Comparison of ENCODE assay signal across 29 cellular contexts in the genomic region with DNA sequence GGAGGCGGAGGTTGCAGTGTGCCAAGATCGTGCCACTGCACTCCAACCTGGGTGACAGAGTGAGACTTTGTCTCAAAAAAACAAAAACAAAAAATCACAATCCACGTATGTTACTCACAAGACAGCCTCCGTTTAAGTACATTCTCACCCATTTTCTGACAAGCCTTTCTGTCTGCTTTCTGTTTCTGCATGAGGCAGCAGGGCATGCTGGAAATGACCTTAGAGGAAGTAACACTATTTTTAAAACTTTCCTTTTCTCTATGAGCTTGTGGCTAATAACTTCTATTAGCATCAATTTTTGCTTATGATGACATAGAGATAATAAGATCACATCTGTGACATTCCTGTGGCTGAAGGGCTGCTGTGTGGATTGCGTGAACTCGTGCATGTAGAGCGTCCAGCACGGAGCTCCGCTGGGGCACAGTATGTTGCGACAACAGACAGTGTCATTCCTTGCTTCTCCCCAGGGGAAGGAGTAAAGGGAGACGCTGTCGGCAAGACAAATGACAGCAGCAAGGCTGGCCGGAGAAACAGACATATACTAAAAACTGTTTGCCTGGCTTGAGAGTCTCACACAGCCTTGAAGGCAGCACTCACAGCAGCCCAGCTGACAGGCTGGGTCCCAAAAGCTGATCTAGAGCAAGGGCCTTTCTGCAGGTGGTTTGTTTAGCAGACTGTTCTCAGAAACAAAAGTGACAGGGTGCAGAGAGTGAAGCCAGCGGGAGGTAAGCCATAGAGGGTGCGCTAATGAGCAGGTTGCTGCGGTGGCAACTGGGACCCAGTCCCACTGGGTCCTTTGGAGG. TPM values are rescaled to one million over a fixed set of nuclear protein-coding genes. Genes with fewer than 3 reads are reported as not detected.
DNase-seq lines count a peak whose midpoint lies in the region; ATAC-seq and TF ChIP-seq lines count a peak whose summit lies in the region.
"Had no signal": no experiment of that assay in that cellular context is flagged by ENCODE, and none has a peak within 500 bp of the region (broad histone marks: within the 10 kb centered on the region; RNA-seq: fewer than 3 reads in every experiment).

No MANE protein-coding gene starts in this region.

- H3K36me3 Mint-ChIP-seq in stimulated activated memory B cell treated with anti-CD40 and anti-IgM and Interleukin-4, amounts not matched to agents 10 μg/mL and 1 μg/mL and 100 μg/mL, for 72 hours: no peaks in the 10 kb centered on the region
- H3K36me3 Mint-ChIP-seq: activated naive CD8-positive, alpha-beta T cell treated with anti-CD3 and anti-CD28 coated beads, Interleukin-2, amount 10 ng/mL, durations not matched to agents 7 days and 5 days had no signal

- no peaks in the 10 kb centered on the region for H4K20me1 ChIP-seq in SK-N-SH (ENCODE audit: insufficient read depth)

- POLR2A ChIA-PET in SK-N-SH (lab: Yijun Ruan, JAX): no interaction called here

- peak overlapping the region; percentile 17 for H3K27ac Mint-ChIP-seq in stimulated activated memory B cell treated with anti-CD40 and anti-IgM and Interleukin-4, amounts not matched to agents 10 μg/mL and 1 μg/mL and 100 μg/mL, for 72 hours
- H3K27ac Mint-ChIP-seq: activated CD8-positive, alpha-beta T cell treated with anti-CD3 and anti-CD28 coated beads for 36 hours; activated naive CD8-positive, alpha-beta T cell treated with anti-CD3 and anti-CD28 coated beads, Interleukin-2, amount 10 ng/mL, durations not matched to agents 7 days and 5 days; GM23338; HFFc6 had no signal

- peak overlapping the region; percentile 23 for H3K4me3 Mint-ChIP-seq in stimulated activated memory B cell treated with anti-CD40 and anti-IgM and Interleukin-4, amounts not matched to agents 10 μg/mL and 1 μg/mL and 100 μg/mL, for 72 hours
- H3K4me3 Mint-ChIP-seq: activated CD8-positive, alpha-beta T cell treated with anti-CD3 and anti-CD28 coated beads for 36 hours; activated naive CD8-positive, alpha-beta T cell treated with anti-CD3 and anti-CD28 coated beads, Interleukin-2, amount 10 ng/mL, durations not matched to agents 7 days and 5 days; central memory CD8-positive, alpha-beta T cell; GM23338; HFFc6 had no signal

- H3K27me3 Mint-ChIP-seq in stimulated activated memory B cell treated with anti-CD40 and anti-IgM and Interleukin-4, amounts not matched to agents 10 μg/mL and 1 μg/mL and 100 μg/mL, for 72 hours: no peaks in the 10 kb centered on the region

- ATAC-seq in SK-N-SH treated with all-trans-retinoic acid at 6 μM for 48 hours (no peak), HG03520 (IDR thresholded peaks at IDR 0.05; ENCODE audit: unreplicated experiment) (peak; percentile 63), HG03108 (IDR thresholded peaks at IDR 0.05; ENCODE audit: unreplicated experiment) (no peak)
- ATAC-seq in stimulated activated memory B cell treated with anti-CD40 and anti-IgM and Interleukin-4, amounts not matched to agents 10 μg/mL and 1 μg/mL and 100 μg/mL, for 72 hours: no peak
- ATAC-seq: activated CD8-positive, alpha-beta T cell treated with anti-CD3 and anti-CD28 coated beads for 36 hours; GM23338; heart right ventricle; left cardiac atrium had no signal

- no peaks in the 10 kb centered on the region for H3K79me2 ChIP-seq in SK-N-SH (ENCODE audit: insufficient read depth)

- H3K4me1 ChIP-seq in SK-N-SH (ENCODE audit: control insufficient read depth in 1 of 2, insufficient read depth in 2 of 2, low read depth in 1 of 2, low read length in 1 of 2) (no peaks in the 10 kb centered on the region), SJCRH30 (no peaks in the 10 kb centered on the region)
- H3K4me1 ChIP-seq: heart right ventricle had no signal

- TF ChIP-seq RAD21 in SK-N-SH (IDR thresholded peaks at IDR 0.05; ENCODE audit: low read length): no peak

- DNase-seq in SK-N-SH: no peak
- peak; percentile 0 for DNase-seq in choroid plexus epithelial cell (ENCODE audit: low read depth)
- no peak for DNase-seq in activated CD4-positive, alpha-beta T cell treated with anti-CD3 and anti-CD28 coated beads, Interleukin-2, amount 50 U/mL, for 48 hours
- no peak for DNase-seq in SJCRH30
- DNase-seq: activated CD4-positive, CD25-positive, alpha-beta regulatory T cell treated with anti-CD3 and anti-CD28 coated beads, Interleukin-2, amount 50 U/mL, for 72 hours; activated CD8-positive, alpha-beta T cell treated with anti-CD3 and anti-CD28 coated beads for 36 hours; activated effector memory CD4-positive, alpha-beta T cell treated with Interleukin-2 at 50 U/mL for 16 hours; activated naive CD8-positive, alpha-beta T cell treated with anti-CD3 and anti-CD28 coated beads, Interleukin-2, amount 10 ng/mL, durations not matched to agents 7 days and 5 days; activated T-cell treated with anti-CD3 and anti-CD28 coated beads for 4 hours; DMS153; heart right ventricle; HFFc6; Karpas-422; left cardiac atrium; MV-4-11; NCI-H774; OCI-M1; Right ventricle myocardium superior; substantia nigra had no signal

- peaks cover 5% of the 10 kb centered on the region for H3K9me3 Mint-ChIP-seq in stimulated activated memory B cell treated with anti-CD40 and anti-IgM and Interleukin-4, amounts not matched to agents 10 μg/mL and 1 μg/mL and 100 μg/mL, for 72 hours
- H3K9me3 Mint-ChIP-seq: activated CD8-positive, alpha-beta T cell treated with anti-CD3 and anti-CD28 coated beads for 36 hours; GM23338; HFFc6 had no signal

- no peak for TF ChIP-seq EP300 in SK-N-SH (IDR thresholded peaks at IDR 0.05; ENCODE audit: borderline replicate concordance in 1 of 2, low read depth in 1 of 2, low read length in 1 of 2)

- H3K4me2 ChIP-seq in SK-N-SH: peak overlapping the region; percentile 11; the same call in 1 of the 2 replicates
- H3K4me2 ChIP-seq: GM23338 had no signal

- no peak overlapping the region for H3K27ac ChIP-seq in SK-N-SH (ENCODE audit: low read depth in 2 of 2, low read length in 1 of 2)
- H3K27ac ChIP-seq in SJCRH30: no peak overlapping the region
- H3K27ac ChIP-seq: 22Rv1, epithelial cell of prostate, heart right ventricle had no signal

- no peaks in the 10 kb centered on the region for H3K4me1 Mint-ChIP-seq in stimulated activated memory B cell treated with anti-CD40 and anti-IgM and Interleukin-4, amounts not matched to agents 10 μg/mL and 1 μg/mL and 100 μg/mL, for 72 hours
- H3K4me1 Mint-ChIP-seq: activated naive CD8-positive, alpha-beta T cell treated with anti-CD3 and anti-CD28 coated beads, Interleukin-2, amount 10 ng/mL, durations not matched to agents 7 days and 5 days; central memory CD8-positive, alpha-beta T cell; GM23338 had no signal

- H3K9me3 ChIP-seq in SK-N-SH: no peaks in the 10 kb centered on the region
- no peaks in the 10 kb centered on the region for H3K9me3 ChIP-seq in SJCRH30 (replicated peaks)

- CTCF ChIA-PET in SK-N-SH (lab: Yijun Ruan, JAX): no interaction called here

- no peaks in the 10 kb centered on the region for H3K9me2 ChIP-seq in SK-N-SH

- H3K36me3 ChIP-seq in SK-N-SH (replicated peaks in 1 of 2; ENCODE audit: control insufficient read depth in 1 of 2, insufficient read depth in 2 of 2, low read length in 1 of 2): no peaks in the 10 kb centered on the region
- no peaks in the 10 kb centered on the region for H3K36me3 ChIP-seq in SJCRH30
- H3K36me3 ChIP-seq: heart right ventricle had no signal

- no peak overlapping the region for H2AFZ ChIP-seq in SK-N-SH (ENCODE audit: low read depth)
- H2AFZ ChIP-seq: GM23338 had no signal

- no peak for TF ChIP-seq CTCF in SK-N-SH (IDR thresholded peaks at IDR 0.05)
- TF ChIP-seq CTCF in choroid plexus epithelial cell (conservative IDR thresholded peaks at IDR 0.05; ENCODE audit: low read depth, low read length): no peak

- H3F3A ChIP-seq in SK-N-SH (replicated peaks; ENCODE audit: insufficient read depth): no peaks in the 10 kb centered on the region

- WGBS in SK-N-SH (ENCODE audit: low lambda C conversion rate): 20% methylated on average over 13 of the region's 16 CpGs

- no peak overlapping the region for H3K9ac ChIP-seq in SK-N-SH

- H3K27me3 ChIP-seq in SK-N-SH (ENCODE audit: insufficient read depth) (no peaks in the 10 kb centered on the region), SJCRH30 (no peaks in the 10 kb centered on the region)
- H3K27me3 ChIP-seq: heart right ventricle had no signal

- H3K4me3 ChIP-seq in SK-N-SH (ENCODE audit: low read depth in 2 of 2, low read length in 1 of 2) (no peak overlapping the region), choroid plexus epithelial cell (ENCODE audit: low read depth, low read length) (no peak overlapping the region), SJCRH30 (no peak overlapping the region)
- H3K4me3 ChIP-seq: GM23338, heart right ventricle had no signal

TF ChIP-seq in SK-N-SH, 30 proteins besides CTCF, POLR2A, EP300 and RAD21 (continues in another document):
- TF ChIP-seq SIN3A (IDR thresholded peaks at IDR 0.05; ENCODE audit: borderline replicate concordance, low read depth, low read length) (no peak), MXI1 (IDR thresholded peaks at IDR 0.05; ENCODE audit: low read depth, low read length) (no peak), FOXM1 (IDR thresholded peaks at IDR 0.05; ENCODE audit: low read depth) (no peak)

TF ChIP-seq in SK-N-SH treated with all-trans-retinoic acid at 6 μM for 48 hours, 23 proteins besides CTCF, POLR2A, EP300 and RAD21 (continues in another document):
- TF ChIP-seq ZFP30 (CRISPR knock-in tag; IDR thresholded peaks at IDR 0.05): no peak
- TF ChIP-seq PPARA (CRISPR knock-in tag; IDR thresholded peaks at IDR 0.05; ENCODE audit: borderline replicate concordance): no peak
- TF ChIP-seq BACH2 (CRISPR knock-in tag; IDR thresholded peaks at IDR 0.05; ENCODE audit: borderline replicate concordance): no peak
- TF ChIP-seq ZFP3 (CRISPR knock-in tag; IDR thresholded peaks at IDR 0.05): no peak
- no peak for TF ChIP-seq TCF4 (CRISPR knock-in tag; IDR thresholded peaks at IDR 0.05; ENCODE audit: borderline replicate concordance)
- TF ChIP-seq RARB (CRISPR knock-in tag; IDR thresholded peaks at IDR 0.05): no peak

RNA-seq across cellular contexts. Expression of a gene that starts 1.6 kb away (rescaled TPM):
- not detected in 2 replicates for polyA plus RNA-seq in SK-N-SH (2012; rRNA removed)
- not detected in 2 replicates for polyA plus RNA-seq in SK-N-SH (2012; cell fraction: cytosol; rRNA removed)
- not detected in 2 replicates for polyA plus RNA-seq in SK-N-SH (2012; cell fraction: nucleus; rRNA removed)
- not detected in 2 replicates for total RNA-seq in SJCRH30 (2014; rRNA removed; shearing (Covaris generic))
- total RNA-seq: activated CD8-positive, alpha-beta T cell treated with anti-CD3 and anti-CD28 coated beads for 36 hours; activated naive CD8-positive, alpha-beta T cell treated with anti-CD3 and anti-CD28 coated beads, Interleukin-2, amount 10 ng/mL, durations not matched to agents 7 days and 5 days; astrocyte; GM23338; HFFc6; Right ventricle myocardium superior; ureter had no signal

RNA-seq across cellular contexts. Expression of a gene that starts 49.8 kb away (rescaled TPM):
- polyA plus RNA-seq in SK-N-SH (2012; rRNA removed): not detected in 2 replicates
- not detected in 2 replicates for polyA plus RNA-seq in SK-N-SH (2012; cell fraction: cytosol; rRNA removed)
- polyA plus RNA-seq in SK-N-SH (2012; cell fraction: nucleus; rRNA removed): not detected in 2 replicates
- not detected in 2 replicates for total RNA-seq in SJCRH30 (2014; rRNA removed; shearing (Covaris generic))
- total RNA-seq: activated CD8-positive, alpha-beta T cell treated with anti-CD3 and anti-CD28 coated beads for 36 hours; activated naive CD8-positive, alpha-beta T cell treated with anti-CD3 and anti-CD28 coated beads, Interleukin-2, amount 10 ng/mL, durations not matched to agents 7 days and 5 days; astrocyte; HFFc6 had no signal
